Comparison of ENCODE assay signal across 17 cellular contexts in the genomic region with DNA sequence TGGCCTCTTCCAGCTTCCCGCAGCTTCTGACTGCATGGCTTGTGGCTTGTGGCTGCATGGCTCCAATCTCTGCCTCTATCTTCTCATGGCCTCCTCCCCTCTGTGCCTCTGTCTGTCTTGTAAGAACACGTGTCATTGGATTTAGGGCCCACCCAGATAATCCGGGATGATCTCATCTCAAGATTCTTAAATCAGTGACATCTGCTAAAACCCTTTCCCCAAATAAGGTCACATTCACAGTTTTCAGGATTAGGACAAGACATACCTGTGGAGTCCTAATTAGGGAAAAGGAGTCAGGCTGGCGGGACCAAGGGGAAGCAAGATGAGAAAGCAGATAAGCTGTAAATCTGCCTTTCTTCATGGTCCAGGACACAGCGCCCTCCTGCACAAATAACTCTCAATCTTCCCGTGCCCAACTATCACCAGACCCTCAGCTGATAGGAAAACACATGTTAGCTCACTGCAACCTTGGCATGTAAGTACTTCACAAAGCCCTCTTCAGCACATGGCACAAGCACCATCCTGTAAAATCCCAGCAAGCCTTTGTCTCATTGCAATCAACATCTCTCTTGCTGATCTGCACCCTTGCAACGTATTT.
A peak's percentile ranks its signal among the peaks of the same experiment; 100 is the strongest.
DNase-seq lines count a peak whose midpoint lies in the region; ATAC-seq, FAIRE-seq and TF ChIP-seq lines count a peak whose summit lies in the region.
"Had no signal": no experiment of that assay in that cellular context is flagged by ENCODE, and none has a peak within 500 bp of the region (broad histone marks: within the 10 kb centered on the region; RNA-seq: fewer than 3 reads in every experiment).

No MANE protein-coding gene starts in this region.

- peak overlapping the region; percentile 90 to 97 (median 95) for H3K27ac ChIP-seq in gastroesophageal sphincter
- no peak overlapping the region for H3K27ac ChIP-seq in pancreas
- H3K27ac ChIP-seq: SJCRH30 had no signal

- no peaks in the 10 kb centered on the region for H3K36me3 ChIP-seq in gastroesophageal sphincter
- no peaks in the 10 kb centered on the region for H3K36me3 ChIP-seq in pancreas
- H3K36me3 ChIP-seq: SJCRH30, upper lobe of right lung had no signal

- no peak for TF ChIP-seq EP300 in gastroesophageal sphincter (IDR thresholded peaks at IDR 0.05)

- no peak for TF ChIP-seq POLR2A in gastroesophageal sphincter (IDR thresholded peaks at IDR 0.05)

- no peak for FAIRE-seq in pancreas (lab: Jason Lieb, UNC)

- no peaks in the 10 kb centered on the region for H3K27me3 ChIP-seq in gastroesophageal sphincter
- no peaks in the 10 kb centered on the region for H3K27me3 ChIP-seq in pancreas
- H3K27me3 ChIP-seq: MG63, upper lobe of right lung had no signal

- no peak overlapping the region for H3K4me3 Mint-ChIP-seq in natural killer cell
- H3K4me3 Mint-ChIP-seq: activated T-helper 17 cell treated with anti-CD3 and anti-CD28 coated beads, Interleukin-2, amount 50 U/mL, for 72 hours had no signal

- peak; percentile 68 for DNase-seq in D341Med (ENCODE audit: low spot score)
- peak; percentile 45 for DNase-seq in SK-N-DZ (ENCODE audit: low spot score)
- peak; percentile 48 for DNase-seq in retinal pigment epithelial cell (ENCODE audit: low read depth)
- no peak for DNase-seq in natural killer cell
- no peak for DNase-seq in NCI-H526 (lab: John Stamatoyannopoulos, UW)
- no peak for DNase-seq in pancreas
- DNase-seq: central memory CD4-positive, alpha-beta T cell; effector CD4-positive, alpha-beta T cell; left cardiac atrium; MG63; NCI-H187; SJCRH30; upper lobe of right lung had no signal

- 89 to 94% methylated on average over 5 to 6 of the region's 7 CpGs for WGBS in gastroesophageal sphincter (ENCODE audit: low coverage in 1 of 2), 2 donors
- WGBS in pancreas, 2 donors, result 87 to 88% methylated on average over 7 of the region's 7 CpGs

- H3K9me3 ChIP-seq in gastroesophageal sphincter, result no peaks in the 10 kb centered on the region
- H3K9me3 ChIP-seq in pancreas, result no peaks in the 10 kb centered on the region
- H3K9me3 ChIP-seq: MG63, SJCRH30, upper lobe of right lung had no signal

- H3K27ac Mint-ChIP-seq in natural killer cell, result no peak overlapping the region
- H3K27ac Mint-ChIP-seq: activated T-helper 17 cell treated with anti-CD3 and anti-CD28 coated beads, Interleukin-2, amount 50 U/mL, for 72 hours had no signal

- H3K36me3 Mint-ChIP-seq in natural killer cell, result no peaks in the 10 kb centered on the region

- TF ChIP-seq CTCF in gastroesophageal sphincter (IDR thresholded peaks at IDR 0.05), result no peak
- no peak for TF ChIP-seq CTCF in retinal pigment epithelial cell (conservative IDR thresholded peaks at IDR 0.05; ENCODE audit: low read depth, low read length)
- TF ChIP-seq CTCF in natural killer cell (IDR thresholded peaks at IDR 0.05), result no peak
- no peak for TF ChIP-seq CTCF in pancreas (IDR thresholded peaks at IDR 0.05)

- no peak for ATAC-seq in gastroesophageal sphincter
- ATAC-seq in natural killer cell, result no peak
- ATAC-seq in HG03354 (IDR thresholded peaks at IDR 0.05; ENCODE audit: poor library complexity, severe bottlenecking, unreplicated experiment), result no peak
- no peak for ATAC-seq in pancreas
- ATAC-seq: activated CD4-positive, CD25-positive, alpha-beta regulatory T cell treated with anti-CD3 and anti-CD28 coated beads, Interleukin-2, amount 50 U/mL, for 24 hours; activated T-helper 17 cell treated with anti-CD3 and anti-CD28 coated beads, Interleukin-2, amount 50 U/mL, for 72 hours; left cardiac atrium; upper lobe of right lung had no signal

- H3K4me1 Mint-ChIP-seq in natural killer cell, result no peaks in the 10 kb centered on the region
- H3K4me1 Mint-ChIP-seq: activated T-helper 17 cell treated with anti-CD3 and anti-CD28 coated beads, Interleukin-2, amount 50 U/mL, for 72 hours had no signal

- no peaks in the 10 kb centered on the region for H3K27me3 Mint-ChIP-seq in natural killer cell (ENCODE audit: low read depth in 2 of 2)
- H3K27me3 Mint-ChIP-seq: activated T-helper 17 cell treated with anti-CD3 and anti-CD28 coated beads, Interleukin-2, amount 50 U/mL, for 72 hours had no signal

- H3K4me3 ChIP-seq in gastroesophageal sphincter, result no peak overlapping the region
- H3K4me3 ChIP-seq in retinal pigment epithelial cell (ENCODE audit: low read length), result no peak overlapping the region
- H3K4me3 ChIP-seq in pancreas, result no peak overlapping the region
- H3K4me3 ChIP-seq: MG63, SJCRH30, upper lobe of right lung had no signal

- H3K9me3 Mint-ChIP-seq in natural killer cell, result no peaks in the 10 kb centered on the region
- H3K9me3 Mint-ChIP-seq: activated T-helper 17 cell treated with anti-CD3 and anti-CD28 coated beads, Interleukin-2, amount 50 U/mL, for 72 hours had no signal

- intact Hi-C loops in natural killer cell (cut with micrococcal nuclease) (no loop called here), pancreas (cut with DNase I) (no loop called here)

- H3K4me1 ChIP-seq in gastroesophageal sphincter (peaks cover 13 to 96% (median 66%) of the 10 kb centered on the region in 3 donors), pancreas (no peaks in the 10 kb centered on the region)
- H3K4me1 ChIP-seq: SJCRH30 had no signal

Comparison
In these comparisons a context has a peak if more than half of its experiments do, and no peak if none do; other contexts are left out.
1. DNase-seq: peak in D341Med (single experiment), SK-N-DZ (single experiment) and retinal pigment epithelial cell (single experiment); none in natural killer cell (single experiment), NCI-H526 (0 of 2) and pancreas (0 of 6).
2. H3K27ac ChIP-seq: peak in gastroesophageal sphincter (4 of 4); none in pancreas (0 of 4).